In genomic region chr5:98128271-98128670, GRCh38 we compare ENCODE assay signal across 25 cellular contexts.
"Had no signal": no experiment of that assay in that cellular context is flagged by ENCODE, and none has a peak within 500 bp of the region (broad histone marks: within the 10 kb centered on the region; RNA-seq: fewer than 3 reads in every experiment).

No MANE protein-coding gene starts in this region.

- H3K27ac Mint-ChIP-seq: activated naive CD4-positive, alpha-beta T cell treated with anti-CD3 and anti-CD28 coated beads, Interleukin-2, amount 10 ng/mL, durations not matched to agents 7 days and 5 days; activated naive CD8-positive, alpha-beta T cell treated with anti-CD3 and anti-CD28 coated beads, Interleukin-2, amount 10 ng/mL, durations not matched to agents 7 days and 5 days; naive B cell; nephron progenitor cell; stimulated activated effector memory CD8-positive, alpha-beta T cell treated with anti-CD3 and anti-CD28 coated beads, Interleukin-12 subunit alpha, Interleukin-12 subunit beta, amount 100 ng/mL, for 72 hours; stimulated activated naive CD8-positive, alpha-beta T cell treated with anti-CD3 and anti-CD28 coated beads, Interleukin-15, Interleukin-2, amounts not matched to agents 100 ng/mL and 50 ng/mL, for 24 hours had no signal

- H3K36me3 Mint-ChIP-seq: activated naive CD4-positive, alpha-beta T cell treated with anti-CD3 and anti-CD28 coated beads, Interleukin-2, amount 10 ng/mL, durations not matched to agents 7 days and 5 days; activated naive CD8-positive, alpha-beta T cell treated with anti-CD3 and anti-CD28 coated beads, Interleukin-2, amount 10 ng/mL, durations not matched to agents 7 days and 5 days; naive B cell; stimulated activated effector memory CD8-positive, alpha-beta T cell treated with anti-CD3 and anti-CD28 coated beads, Interleukin-12 subunit alpha, Interleukin-12 subunit beta, amount 100 ng/mL, for 72 hours had no signal

- H3K9me3 Mint-ChIP-seq: activated naive CD4-positive, alpha-beta T cell treated with anti-CD3 and anti-CD28 coated beads, Interleukin-2, amount 10 ng/mL, durations not matched to agents 7 days and 5 days; activated naive CD8-positive, alpha-beta T cell treated with anti-CD3 and anti-CD28 coated beads, Interleukin-2, amount 10 ng/mL, durations not matched to agents 7 days and 5 days; nephron progenitor cell; stimulated activated naive CD8-positive, alpha-beta T cell treated with anti-CD3 and anti-CD28 coated beads, Interleukin-15, Interleukin-2, amounts not matched to agents 100 ng/mL and 50 ng/mL, for 24 hours had no signal

- H3K27me3 Mint-ChIP-seq: activated naive CD4-positive, alpha-beta T cell treated with anti-CD3 and anti-CD28 coated beads, Interleukin-2, amount 10 ng/mL, durations not matched to agents 7 days and 5 days; activated naive CD8-positive, alpha-beta T cell treated with anti-CD3 and anti-CD28 coated beads, Interleukin-2, amount 10 ng/mL, durations not matched to agents 7 days and 5 days; naive B cell; stimulated activated naive CD8-positive, alpha-beta T cell treated with anti-CD3 and anti-CD28 coated beads, Interleukin-15, Interleukin-2, amounts not matched to agents 100 ng/mL and 50 ng/mL, for 24 hours had no signal

- FAIRE-seq: endothelial cell of umbilical vein, keratinocyte, small intestine, TTC549, urothelium cell line had no signal

- DNase-seq: activated CD4-positive, alpha-beta T cell treated with anti-CD3 and anti-CD28 coated beads for 48 hours; activated CD4-positive, alpha-beta T cell treated with anti-CD3 and anti-CD28 coated beads, Interleukin-2, amount 50 U/mL, for 48 hours; activated CD8-positive, alpha-beta memory T cell treated with anti-CD3 and anti-CD28 coated beads, Interleukin-2, amount 50 U/mL, for 4 hours; activated gamma-delta T cell; activated naive CD4-positive, alpha-beta T cell treated with anti-CD3 and anti-CD28 coated beads, Interleukin-2, amount 10 ng/mL, durations not matched to agents 7 days and 5 days; activated naive CD8-positive, alpha-beta T cell treated with anti-CD3 and anti-CD28 coated beads, Interleukin-2, amount 10 ng/mL, durations not matched to agents 7 days and 5 days; activated T-cell treated with anti-CD3 and anti-CD28 coated beads, Interleukin-2, amount 50 U/mL, for 1 hour; brain microvascular endothelial cell; head of caudate nucleus; hippocampal formation; left cardiac atrium; left ventricle myocardium superior; mammary epithelial cell; naive B cell; nephron progenitor cell; ovary; retina; small intestine; stimulated activated CD4-positive, alpha-beta T cell treated with anti-CD3 and anti-CD28 coated beads, Interleukin-4, amount 100 ng/mL, for 24 hours had no signal

- H3K4me3 Mint-ChIP-seq: activated naive CD4-positive, alpha-beta T cell treated with anti-CD3 and anti-CD28 coated beads, Interleukin-2, amount 10 ng/mL, durations not matched to agents 7 days and 5 days; activated naive CD8-positive, alpha-beta T cell treated with anti-CD3 and anti-CD28 coated beads, Interleukin-2, amount 10 ng/mL, durations not matched to agents 7 days and 5 days; naive B cell; nephron progenitor cell; stimulated activated effector memory CD8-positive, alpha-beta T cell treated with anti-CD3 and anti-CD28 coated beads, Interleukin-12 subunit alpha, Interleukin-12 subunit beta, amount 100 ng/mL, for 72 hours; stimulated activated naive CD8-positive, alpha-beta T cell treated with anti-CD3 and anti-CD28 coated beads, Interleukin-15, Interleukin-2, amounts not matched to agents 100 ng/mL and 50 ng/mL, for 24 hours had no signal

- H3K4me1 Mint-ChIP-seq: activated naive CD4-positive, alpha-beta T cell treated with anti-CD3 and anti-CD28 coated beads, Interleukin-2, amount 10 ng/mL, durations not matched to agents 7 days and 5 days; activated naive CD8-positive, alpha-beta T cell treated with anti-CD3 and anti-CD28 coated beads, Interleukin-2, amount 10 ng/mL, durations not matched to agents 7 days and 5 days; naive B cell; nephron progenitor cell; stimulated activated effector memory CD8-positive, alpha-beta T cell treated with anti-CD3 and anti-CD28 coated beads, Interleukin-12 subunit alpha, Interleukin-12 subunit beta, amount 100 ng/mL, for 72 hours had no signal
